In the genomic region with DNA sequence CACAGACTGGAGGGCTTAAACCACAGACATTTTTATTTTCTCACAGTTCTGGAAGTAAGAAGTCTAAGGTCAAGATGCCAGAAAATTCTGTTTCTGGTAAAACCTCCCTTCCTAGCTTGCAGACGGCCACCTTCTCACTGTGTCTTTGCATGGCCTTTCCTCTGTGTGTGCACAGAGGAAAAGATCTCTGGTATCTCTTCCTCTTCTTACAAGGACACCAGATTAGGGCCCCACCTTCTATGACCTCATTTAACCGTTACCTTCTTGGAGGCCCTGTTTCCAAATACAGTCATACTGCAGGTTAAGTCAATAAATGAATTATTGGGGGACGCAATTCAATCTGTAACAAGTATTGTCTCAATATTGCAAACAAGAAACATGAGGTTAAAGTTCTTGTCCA, we compare ENCODE assay signal across 14 cellular contexts.
DNase-seq lines count a peak whose midpoint lies in the region; ATAC-seq and TF ChIP-seq lines count a peak whose summit lies in the region.
"Had no signal": no experiment of that assay in that cellular context is flagged by ENCODE, and none has a peak within 500 bp of the region (broad histone marks: within the 10 kb centered on the region; RNA-seq: fewer than 3 reads in every experiment).

No MANE protein-coding gene starts in this region.

- H4K8ac ChIP-seq in H9 (replicated peaks; ENCODE audit: insufficient read length, low read depth, low read length) = no peak overlapping the region

- no peaks in the 10 kb centered on the region for H3K4me1 ChIP-seq in H9 (ENCODE audit: insufficient read depth, low read length)
- H3K4me1 ChIP-seq: colonic mucosa had no signal

- peaks cover 0 to 2% of the 10 kb centered on the region in 2 experiments; a peak in 1 of 4 replicates for H3K4me1 Mint-ChIP-seq in H9

- H4K20me1 ChIP-seq in H9 (ENCODE audit: control insufficient read depth, insufficient read depth, insufficient read length) = no peaks in the 10 kb centered on the region

- H3K27me3 ChIP-seq in H9 (ENCODE audit: insufficient read depth, low read length) = no peaks in the 10 kb centered on the region
- H3K27me3 ChIP-seq: colonic mucosa had no signal

- DNase-seq in GM12865 (ENCODE audit: low read depth) = peak; percentile 87
- DNase-seq in NOMO-1 treated with dmso at 0.1 percent for 144 hours (lab: John Stamatoyannopoulos, UW; ENCODE audit: unreplicated experiment) = peak; percentile 53
- DNase-seq in KG1 (lab: John Stamatoyannopoulos, UW) = no peak
- DNase-seq in NCI-H446 treated with DMSO at 0.1 percent for 48 hours (lab: John Stamatoyannopoulos, UW) = no peak
- DNase-seq in ecto neural progenitor cell (ENCODE audit: low spot score) = no peak
- DNase-seq in H9 = no peak
- DNase-seq: activated T-cell treated with anti-CD3 and anti-CD28 coated beads, Interleukin-2, amount 50 U/mL, for 72 hours; colonic mucosa; NCI-H1436; stimulated activated CD4-positive, alpha-beta T cell treated with anti-CD3 and anti-CD28 coated beads, Interleukin-4, amount 100 ng/mL, for 24 hours had no signal

- no peak overlapping the region for H2AK5ac ChIP-seq in H9 (ENCODE audit: insufficient read length, low read length)

- H3K4ac ChIP-seq in H9 (ENCODE audit: low read depth, low read length) = no peak overlapping the region

- H3K36me3 Mint-ChIP-seq in H9 (ENCODE audit: insufficient read depth in 1 of 3, low read depth in 3 of 3) = peaks cover 0 to 13% (median 2%) of the 10 kb centered on the region in 3 experiments; a peak in 3 of 7 replicates

- H3K9me3 Mint-ChIP-seq in H9 = no peaks in the 10 kb centered on the region; a peak in 1 of 5 replicates
- H3K9me3 Mint-ChIP-seq: activated T-cell treated with anti-CD3 and anti-CD28 coated beads, Interleukin-2, amount 50 U/mL, for 72 hours; GM23338 had no signal

- H3K9ac ChIP-seq in H9 (ENCODE audit: extremely low read depth, insufficient read length, low read length) = no peak overlapping the region

- H4K91ac ChIP-seq in H9 (ENCODE audit: insufficient read length, low read depth, low read length) = no peak overlapping the region

- H3K4me2 ChIP-seq in H9 (ENCODE audit: insufficient read depth, insufficient read length, low read length) = no peak overlapping the region
- H3K4me2 ChIP-seq: GM23338 had no signal

- peak overlapping the region; percentile 50 for H3K4me3 ChIP-seq in GM12865 (ENCODE audit: low read depth, low read length)
- H3K4me3 ChIP-seq: colonic mucosa, GM23338 had no signal

- no peak overlapping the region for H3T11ph ChIP-seq in H9 (ENCODE audit: low read length)

- H3K9me3 ChIP-seq in H9 (ENCODE audit: control insufficient read depth, low read depth, low read length) = no peaks in the 10 kb centered on the region
- H3K9me3 ChIP-seq: colonic mucosa had no signal

- no peak overlapping the region for H4K5ac ChIP-seq in H9 (ENCODE audit: insufficient read length, low read depth, low read length)

- ATAC-seq in GM19438 (IDR thresholded peaks at IDR 0.05; ENCODE audit: low read depth, unreplicated experiment) (peak; percentile 41), HG02981 (IDR thresholded peaks at IDR 0.05; ENCODE audit: unreplicated experiment) (peak; percentile 45)
- ATAC-seq: activated T-cell treated with anti-CD3 and anti-CD28 coated beads, Interleukin-2, amount 50 U/mL, for 72 hours; GM23338; SK-N-SH treated with all-trans-retinoic acid at 6 μM for 48 hours had no signal

- H3K79me2 ChIP-seq in H9 (ENCODE audit: insufficient read depth, low read length) = no peaks in the 10 kb centered on the region

- TF ChIP-seq CTCF in GM12865 (IDR thresholded peaks at IDR 0.05; ENCODE audit: insufficient read depth, low read depth, low read length, missing control alignments) = no peak
- TF ChIP-seq CTCF in H9 (conservative IDR thresholded peaks at IDR 0.05) = no peak

- no peak overlapping the region for H3K56ac ChIP-seq in H9 (ENCODE audit: insufficient read length, low read depth, low read length)

- H2BK12ac ChIP-seq in H9 (ENCODE audit: insufficient read length, low read depth, low read length) = no peak overlapping the region

- H3K79me1 ChIP-seq in H9 (ENCODE audit: insufficient read depth, low read depth, low read length, poor library complexity, severe bottlenecking) = no peaks in the 10 kb centered on the region

- no peak overlapping the region for H3K27ac Mint-ChIP-seq in H9
- H3K27ac Mint-ChIP-seq: activated T-cell treated with anti-CD3 and anti-CD28 coated beads, Interleukin-2, amount 50 U/mL, for 72 hours; GM23338 had no signal

- no peak overlapping the region for H3K4me3 Mint-ChIP-seq in H9
- H3K4me3 Mint-ChIP-seq: activated T-cell treated with anti-CD3 and anti-CD28 coated beads, Interleukin-2, amount 50 U/mL, for 72 hours; GM23338 had no signal

- H2AFZ ChIP-seq in H9 (ENCODE audit: low read length) = no peak overlapping the region
- H2AFZ ChIP-seq: GM23338 had no signal

- H3K23ac ChIP-seq in H9 (ENCODE audit: insufficient read length, low read depth, low read length) = no peak overlapping the region

- no peak overlapping the region for H3K27ac ChIP-seq in H9 (ENCODE audit: insufficient read length, low read depth, low read length)
- H3K27ac ChIP-seq: colonic mucosa had no signal

- no peak overlapping the region for H2BK5ac ChIP-seq in H9 (ENCODE audit: insufficient read length, low read length)

- no peak overlapping the region for H3K18ac ChIP-seq in H9 (ENCODE audit: insufficient read length, low read depth, low read length)

- H2BK15ac ChIP-seq in H9 (ENCODE audit: low read depth, low read length) = no peak overlapping the region

- no peak overlapping the region for H3K14ac ChIP-seq in H9 (ENCODE audit: insufficient read depth, low read length)

- H3K27me3 Mint-ChIP-seq in H9 (ENCODE audit: low read depth) = no peaks in the 10 kb centered on the region

- H2BK20ac ChIP-seq in H9 (ENCODE audit: low read depth, low read length, poor library complexity, severe bottlenecking) = no peak overlapping the region

- no CpG with 5 or more reads among the region's 3 CpGs for WGBS in H9 (ENCODE audit: extremely low coverage, insufficient read length, low lambda C conversion rate)

- no peaks in the 10 kb centered on the region for H3K23me2 ChIP-seq in H9 (ENCODE audit: insufficient read length, low read depth, low read length, poor library complexity, severe bottlenecking)

- H2BK120ac ChIP-seq in H9 (ENCODE audit: low read depth, low read length, poor library complexity, severe bottlenecking) = no peak overlapping the region

Comparison
In these comparisons a context has a peak if more than half of its experiments do, and no peak if none do; other contexts are left out.
1. DNase-seq: peak in GM12865 (single experiment) and NOMO-1 treated with dmso at 0.1 percent for 144 hours (single experiment); none in KG1 (single experiment), NCI-H446 treated with DMSO at 0.1 percent for 48 hours (single experiment), ecto neural progenitor cell (single experiment) and H9 (single experiment).